32 cellular contexts compared by ENCODE assay signal in the genomic region with DNA sequence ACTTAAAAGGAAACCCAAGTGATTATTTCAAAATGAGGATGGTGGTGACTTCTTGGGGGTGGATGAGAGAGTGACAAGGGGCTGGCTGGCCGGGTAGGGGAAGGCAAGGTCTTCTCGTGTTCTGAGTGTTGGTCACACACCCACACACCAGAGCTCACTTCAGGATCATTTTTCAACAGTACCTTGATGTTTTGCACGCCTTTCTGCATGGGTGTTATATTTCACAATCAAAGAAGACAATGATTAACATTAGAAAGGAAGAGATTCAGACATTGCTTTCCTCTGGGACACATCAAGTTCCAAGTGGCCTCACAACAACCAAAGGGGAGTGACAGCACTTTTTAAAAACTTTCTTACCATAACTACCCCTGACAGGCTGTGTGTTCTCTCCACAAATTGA.
DNase-seq lines count a peak whose midpoint lies in the region; ATAC-seq and TF ChIP-seq lines count a peak whose summit lies in the region.
"Had no signal": no experiment of that assay in that cellular context is flagged by ENCODE, and none has a peak within 500 bp of the region (broad histone marks: within the 10 kb centered on the region; RNA-seq: fewer than 3 reads in every experiment).

No MANE protein-coding gene starts in this region.

- H3K79me2 ChIP-seq in mesendoderm (ENCODE audit: control insufficient read depth, insufficient read depth, low read length), result no peaks in the 10 kb centered on the region

- ATAC-seq in Right ventricle myocardium inferior, result peak; percentile 3
- ATAC-seq: A549; CD8-positive, alpha-beta T cell; effector memory CD8-positive, alpha-beta T cell; esophagus mucosa; mucosa of descending colon; natural killer cell had no signal

- H3K18ac ChIP-seq in mesendoderm (ENCODE audit: low read length), result no peak overlapping the region

- POLR2A ChIA-PET in CD8-positive, alpha-beta memory T cell (lab: Charles Lee), result no interaction called here

- H3K36me3 ChIP-seq in right atrium auricular region, result no peaks in the 10 kb centered on the region
- H3K36me3 ChIP-seq in mesendoderm (ENCODE audit: control insufficient read depth, insufficient read depth, low read length), result no peaks in the 10 kb centered on the region
- no peaks in the 10 kb centered on the region for H3K36me3 ChIP-seq in H7 (replicated peaks; ENCODE audit: control insufficient read depth, insufficient read depth, low read length)
- no peaks in the 10 kb centered on the region for H3K36me3 ChIP-seq in CD8-positive, alpha-beta memory T cell (ENCODE audit: insufficient read depth, low read length)

- no peaks in the 10 kb centered on the region for H3K36me3 Mint-ChIP-seq in CD8-positive, alpha-beta memory T cell
- H3K36me3 Mint-ChIP-seq: activated naive CD8-positive, alpha-beta T cell treated with anti-CD3 and anti-CD28 coated beads, Interleukin-2, amount 10 ng/mL, durations not matched to agents 7 days and 5 days; CD8-positive, alpha-beta T cell; natural killer cell had no signal

- H3K4me1 Mint-ChIP-seq in CD8-positive, alpha-beta memory T cell, result no peaks in the 10 kb centered on the region
- H3K4me1 Mint-ChIP-seq: activated B cell treated with CpG ODN at 0.5 μM for 24 hours; activated CD4-positive, alpha-beta T cell treated with anti-CD3 and anti-CD28 coated beads, Interleukin-2, amount 10 ng/mL, durations not matched to agents 7 days and 5 days; natural killer cell had no signal

- H3K9ac ChIP-seq in mesendoderm (ENCODE audit: low read length), result no peak overlapping the region

- H3K27me3 ChIP-seq in right atrium auricular region, result no peaks in the 10 kb centered on the region
- no peaks in the 10 kb centered on the region for H3K27me3 ChIP-seq in mesendoderm (ENCODE audit: insufficient read depth, low read length, poor library complexity)
- no peaks in the 10 kb centered on the region for H3K27me3 ChIP-seq in H7 (ENCODE audit: control insufficient read depth, insufficient read depth, low read length)
- no peaks in the 10 kb centered on the region for H3K27me3 ChIP-seq in CD8-positive, alpha-beta memory T cell (ENCODE audit: insufficient read depth, low read length, poor library complexity, severe bottlenecking)
- H3K27me3 ChIP-seq: heart left ventricle, testis had no signal

- H3K9me3 Mint-ChIP-seq in CD8-positive, alpha-beta memory T cell, result peaks cover 0 to 9% (median 2%) of the 10 kb centered on the region in 5 donors
- H3K9me3 Mint-ChIP-seq: activated B cell treated with CpG ODN at 0.5 μM for 24 hours; activated CD4-positive, alpha-beta T cell treated with anti-CD3 and anti-CD28 coated beads, Interleukin-2, amount 10 ng/mL, durations not matched to agents 7 days and 5 days; activated naive CD8-positive, alpha-beta T cell treated with anti-CD3 and anti-CD28 coated beads, Interleukin-2, amount 10 ng/mL, durations not matched to agents 7 days and 5 days; activated T-cell treated with anti-CD3 and anti-CD28 coated beads, Interleukin-2, amount 50 U/mL, for 24 hours; CD8-positive, alpha-beta T cell; effector memory CD8-positive, alpha-beta T cell; natural killer cell had no signal

- no peaks in the 10 kb centered on the region for H3K79me1 ChIP-seq in mesendoderm (ENCODE audit: low read length)

- no peaks in the 10 kb centered on the region for H3K9me3 ChIP-seq in right atrium auricular region
- H3K9me3 ChIP-seq in CD8-positive, alpha-beta memory T cell (ENCODE audit: low read length), result no peaks in the 10 kb centered on the region
- H3K9me3 ChIP-seq: A549, heart left ventricle, mucosa of descending colon, testis had no signal

- H3K4ac ChIP-seq in mesendoderm (ENCODE audit: low read depth, low read length), result no peak overlapping the region

- no peak overlapping the region for H2BK5ac ChIP-seq in mesendoderm (ENCODE audit: low read length)

- no peak overlapping the region for H2AK5ac ChIP-seq in mesendoderm (ENCODE audit: low read length)

- no peak overlapping the region for H4K5ac ChIP-seq in mesendoderm (ENCODE audit: low read length)

- no peak overlapping the region for H4K8ac ChIP-seq in mesendoderm (ENCODE audit: low read depth, low read length)

- peaks cover 3 to 4% of the 10 kb centered on the region in 2 donors for H3K27me3 Mint-ChIP-seq in CD8-positive, alpha-beta memory T cell
- H3K27me3 Mint-ChIP-seq: activated B cell treated with CpG ODN at 0.5 μM for 24 hours; activated CD4-positive, alpha-beta T cell treated with anti-CD3 and anti-CD28 coated beads, Interleukin-2, amount 10 ng/mL, durations not matched to agents 7 days and 5 days; activated naive CD8-positive, alpha-beta T cell treated with anti-CD3 and anti-CD28 coated beads, Interleukin-2, amount 10 ng/mL, durations not matched to agents 7 days and 5 days; effector memory CD8-positive, alpha-beta T cell; stimulated activated naive CD8-positive, alpha-beta T cell treated with anti-CD3 and anti-CD28 coated beads, Interleukin-15, Interleukin-2, amounts not matched to agents 100 ng/mL and 50 ng/mL, for 24 hours had no signal

- intact Hi-C loops in Right ventricle myocardium inferior (cut with DNase I), result no loop called here

- no peak overlapping the region for H2BK120ac ChIP-seq in mesendoderm (ENCODE audit: low read depth, low read length)

- no peak overlapping the region for H3K4me3 Mint-ChIP-seq in CD8-positive, alpha-beta memory T cell
- H3K4me3 Mint-ChIP-seq: activated B cell treated with CpG ODN at 0.5 μM for 24 hours; activated CD4-positive, alpha-beta T cell treated with anti-CD3 and anti-CD28 coated beads, Interleukin-2, amount 10 ng/mL, durations not matched to agents 7 days and 5 days; activated naive CD8-positive, alpha-beta T cell treated with anti-CD3 and anti-CD28 coated beads, Interleukin-2, amount 10 ng/mL, durations not matched to agents 7 days and 5 days; activated T-cell treated with anti-CD3 and anti-CD28 coated beads, Interleukin-2, amount 50 U/mL, for 24 hours; CD8-positive, alpha-beta T cell; effector memory CD8-positive, alpha-beta T cell; natural killer cell; stimulated activated naive CD8-positive, alpha-beta T cell treated with anti-CD3 and anti-CD28 coated beads, Interleukin-15, Interleukin-2, amounts not matched to agents 100 ng/mL and 50 ng/mL, for 24 hours had no signal

- no peak overlapping the region for H3K27ac Mint-ChIP-seq in CD8-positive, alpha-beta memory T cell
- H3K27ac Mint-ChIP-seq: activated B cell treated with CpG ODN at 0.5 μM for 24 hours; activated CD4-positive, alpha-beta T cell treated with anti-CD3 and anti-CD28 coated beads, Interleukin-2, amount 10 ng/mL, durations not matched to agents 7 days and 5 days; activated naive CD8-positive, alpha-beta T cell treated with anti-CD3 and anti-CD28 coated beads, Interleukin-2, amount 10 ng/mL, durations not matched to agents 7 days and 5 days; activated T-cell treated with anti-CD3 and anti-CD28 coated beads, Interleukin-2, amount 50 U/mL, for 24 hours; CD8-positive, alpha-beta T cell; effector memory CD8-positive, alpha-beta T cell; natural killer cell; stimulated activated naive CD8-positive, alpha-beta T cell treated with anti-CD3 and anti-CD28 coated beads, Interleukin-15, Interleukin-2, amounts not matched to agents 100 ng/mL and 50 ng/mL, for 24 hours had no signal

- no peak overlapping the region for H3K56ac ChIP-seq in mesendoderm (ENCODE audit: low read length)

- H3K27ac ChIP-seq in right atrium auricular region, result no peak overlapping the region
- peak overlapping the region; percentile 40 for H3K27ac ChIP-seq in mesendoderm (ENCODE audit: low read depth, low read length)
- no peak overlapping the region for H3K27ac ChIP-seq in CD8-positive, alpha-beta memory T cell (ENCODE audit: low read depth, low read length)
- H3K27ac ChIP-seq: A549, testis had no signal

- CTCF ChIA-PET in CD8-positive, alpha-beta memory T cell (lab: Charles Lee), result no interaction called here

- TF ChIP-seq CTCF in right atrium auricular region (IDR thresholded peaks at IDR 0.05) (no peak), epithelial cell of proximal tubule (conservative IDR thresholded peaks at IDR 0.05; ENCODE audit: low read depth, low read length) (no peak)

- DNase-seq in Right ventricle myocardium inferior (ENCODE audit: missing footprints) (no peak), right atrium auricular region (ENCODE audit: low spot score) (no peak), epithelial cell of proximal tubule (ENCODE audit: low read depth) (peak; percentile 50), mesendoderm (no peak), H7 (no peak), NCI-H1092 treated with DMSO at 0.1 percent for 48 hours (lab: John Stamatoyannopoulos, UW) (no peak)
- DNase-seq in activated CD4-positive, alpha-beta T cell treated with anti-CD3 and anti-CD28 coated beads, Interleukin-2, amount 50 U/mL, for 4 hours, result no peak
- DNase-seq in CD8-positive, alpha-beta memory T cell, result no peak
- DNase-seq: activated B cell treated with CpG ODN at 0.5 μM for 24 hours; activated CD4-positive, alpha-beta T cell treated with anti-CD3 and anti-CD28 coated beads, Interleukin-2, amount 10 ng/mL, durations not matched to agents 7 days and 5 days; activated gamma-delta T cell treated with Interleukin-2 at 50 U/mL for 16 hours; activated naive CD8-positive, alpha-beta T cell treated with anti-CD3 and anti-CD28 coated beads, Interleukin-2, amount 10 ng/mL, durations not matched to agents 7 days and 5 days; activated T-cell treated with anti-CD3 and anti-CD28 coated beads, Interleukin-2, amount 50 U/mL, for 24 hours; AML-193; aorta; caudate nucleus; CD8-positive, alpha-beta T cell; DMS153; effector memory CD8-positive, alpha-beta T cell; heart left ventricle; KG1; MM.1S; mucosa of descending colon; natural killer cell; NCI-H1930; NCI-H446; stimulated activated CD4-positive, alpha-beta T cell treated with anti-CD3 and anti-CD28 coated beads, Interleukin-2, amount 100 ng/mL, for 24 hours; T-helper 1 cell; testis had no signal

- no peak overlapping the region for H3K23ac ChIP-seq in mesendoderm (ENCODE audit: low read length)

- no CpG with 5 or more reads among the region's 3 CpGs for WGBS in mesendoderm (ENCODE audit: extremely low coverage, insufficient coverage, low lambda C conversion rate)

- H3K4me1 ChIP-seq in right atrium auricular region (peaks cover 0 to 7% of the 10 kb centered on the region in 2 donors), mesendoderm (ENCODE audit: control insufficient read depth, low read depth, low read length) (peaks cover 15% of the 10 kb centered on the region)
- no peaks in the 10 kb centered on the region for H3K4me1 ChIP-seq in CD8-positive, alpha-beta memory T cell (ENCODE audit: insufficient read depth, low read length)
- H3K4me1 ChIP-seq: A549, testis had no signal

- no peak overlapping the region for H3K4me3 ChIP-seq in right atrium auricular region
- H3K4me3 ChIP-seq in epithelial cell of proximal tubule (ENCODE audit: low read depth, low read length), result no peak overlapping the region
- H3K4me3 ChIP-seq in mesendoderm (ENCODE audit: low read length), result no peak overlapping the region
- H3K4me3 ChIP-seq in H7 (ENCODE audit: insufficient read depth, low read depth, low read length), result no peak overlapping the region
- no peak overlapping the region for H3K4me3 ChIP-seq in CD8-positive, alpha-beta memory T cell (ENCODE audit: low read length)
- H3K4me3 ChIP-seq: A549, heart left ventricle, mucosa of descending colon, testis had no signal

- no peak overlapping the region for H2BK15ac ChIP-seq in mesendoderm (replicated peaks; ENCODE audit: low read depth)

- no peak overlapping the region for H3K4me2 ChIP-seq in mesendoderm (ENCODE audit: low read length)
- H3K4me2 ChIP-seq: A549 had no signal
